ENCODE assay signal across 21 cellular contexts in the genomic region with DNA sequence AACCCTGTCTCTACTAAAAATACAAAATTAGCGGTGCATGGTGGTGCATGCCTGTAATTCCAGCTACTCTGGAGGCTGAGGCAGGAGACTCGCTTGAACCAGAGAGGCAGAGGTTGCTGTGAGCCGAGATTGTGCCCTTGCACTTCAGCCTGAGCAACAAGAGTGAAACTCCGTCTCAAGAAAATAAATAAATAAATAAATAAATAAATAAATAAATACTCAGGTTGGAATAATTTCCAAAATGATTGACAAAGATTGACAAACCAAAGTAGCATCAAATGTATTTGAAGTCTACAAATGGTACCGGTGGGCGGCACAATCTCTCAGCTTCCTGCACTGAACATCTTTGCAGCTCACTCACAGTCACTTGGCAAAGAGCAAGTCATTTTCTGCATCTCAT.
"Had no signal": no experiment of that assay in that cellular context is flagged by ENCODE, and none has a peak within 500 bp of the region (broad histone marks: within the 10 kb centered on the region; RNA-seq: fewer than 3 reads in every experiment).

No MANE protein-coding gene starts in this region.

- H3K9me3 ChIP-seq: colonic mucosa, esophagus muscularis mucosa, esophagus squamous epithelium, gastrocnemius medialis, gastroesophageal sphincter, heart left ventricle, heart right ventricle had no signal

- H3K27ac ChIP-seq: colonic mucosa, coronary artery, dorsolateral prefrontal cortex, esophagus muscularis mucosa, esophagus squamous epithelium, foreskin keratinocyte, gastrocnemius medialis, gastroesophageal sphincter, heart left ventricle, heart right ventricle had no signal

- H3K4me1 ChIP-seq: colonic mucosa, esophagus squamous epithelium, foreskin keratinocyte, gastrocnemius medialis, gastroesophageal sphincter, heart left ventricle, heart right ventricle had no signal

- DNase-seq: colonic mucosa; cortex of kidney; dermis blood vessel endothelial cell; dorsolateral prefrontal cortex; effector CD4-positive, alpha-beta T cell; effector CD8-positive, alpha-beta T cell; effector memory CD4-positive, alpha-beta T cell; effector memory CD8-positive, alpha-beta T cell; endodermal cell; erythroblast; esophagus squamous epithelium; foreskin fibroblast; foreskin keratinocyte; foreskin melanocyte; gastrocnemius medialis; glutamatergic neuron; heart left ventricle; heart right ventricle had no signal

- H3K27me3 ChIP-seq: colonic mucosa, esophagus muscularis mucosa, esophagus squamous epithelium, foreskin keratinocyte, gastrocnemius medialis, gastroesophageal sphincter, heart left ventricle, heart right ventricle had no signal

- H3K4me3 ChIP-seq: colonic mucosa, coronary artery, dorsolateral prefrontal cortex, esophagus muscularis mucosa, esophagus squamous epithelium, gastrocnemius medialis, gastroesophageal sphincter, heart left ventricle, heart right ventricle had no signal

- H3K36me3 ChIP-seq: colonic mucosa, esophagus muscularis mucosa, esophagus squamous epithelium, gastrocnemius medialis, gastroesophageal sphincter, heart left ventricle, heart right ventricle had no signal
